ENCODE assay signal across 17 cellular contexts in genomic region chr2:179424571-179424970, GRCh38.
DNase-seq lines count a peak whose midpoint lies in the region; ATAC-seq and TF ChIP-seq lines count a peak whose summit lies in the region.
"Had no signal": no experiment of that assay in that cellular context is flagged by ENCODE, and none has a peak within 500 bp of the region (broad histone marks: within the 10 kb centered on the region; RNA-seq: fewer than 3 reads in every experiment).

No MANE protein-coding gene starts in this region.

- intact Hi-C loops in PC-9 (cut with micrococcal nuclease; ENCODE audit: unreplicated experiment) = loop anchor here (5.0 to 10.0 kb wide), 3 partner anchors 168 to 662 kb away; no protein-coding TSS in a partner anchor

- DNase-seq in PC-9 = no peak
- DNase-seq in activated gamma-delta T cell (lab: John Stamatoyannopoulos, UW) = no peak
- no peak for DNase-seq in HCEC 1CT
- DNase-seq in stimulated activated naive CD4-positive, alpha-beta T cell (lab: John Stamatoyannopoulos, UW) = no peak
- no peak for DNase-seq in ecto neural progenitor cell (ENCODE audit: low spot score)
- DNase-seq: C1 segment of cervical spinal cord; Calu3; CD4-positive, alpha-beta T cell; DMS 273 treated with DMSO at 0.1 percent for 48 hours; GM23248; H7; IMR-90; KBM-7 had no signal

- CTCF ChIA-PET in PC-9 (lab: Charles Lee) = interaction anchor here (0.6 kb wide), 1 partner anchor 9 kb away, joined by 8 read pairs; no protein-coding TSS in a partner anchor

- H3F3A ChIP-seq in PC-9 (ENCODE audit: insufficient read depth, low read depth) = no peaks in the 10 kb centered on the region

- no TSS peak for BruUV-seq in PC-9 (replicated peaks; lab: Mats Ljungman, UMichigan)

- H4K20me1 ChIP-seq in PC-9 (ENCODE audit: insufficient read depth) = no peaks in the 10 kb centered on the region

- ATAC-seq in GM18867 (IDR thresholded peaks at IDR 0.05; ENCODE audit: unreplicated experiment) = peak; percentile 61
- ATAC-seq in GM21515 (IDR thresholded peaks at IDR 0.05; ENCODE audit: unreplicated experiment) = peak; percentile 57
- peak; percentile 39 for ATAC-seq in HG02884 (IDR thresholded peaks at IDR 0.05; ENCODE audit: unreplicated experiment)

- POLR2A ChIA-PET in PC-9 (lab: Charles Lee; ENCODE audit: unreplicated experiment) = interaction anchor here (0.7 kb wide), 1 partner anchor 388 kb away, joined by 3 read pairs; no protein-coding TSS in a partner anchor

- H3K9me3 ChIP-seq in PC-9 (ENCODE audit: insufficient read depth, low read depth) = no peaks in the 10 kb centered on the region

- no peak overlapping the region for H3K4me3 ChIP-seq in PC-9
- H3K4me3 ChIP-seq: GM23248 had no signal

- TF ChIP-seq CTCF in PC-9 (conservative IDR thresholded peaks at IDR 0.05) = no peak

- H2AFZ ChIP-seq in PC-9 = 0 out of 2 replicates have a peak overlapping the region, but pooled peaks have one; percentile 35
- H2AFZ ChIP-seq: GM23248 had no signal

- H3K27me3 ChIP-seq in PC-9 (ENCODE audit: insufficient read depth, low read depth) = no peaks in the 10 kb centered on the region

- no peaks in the 10 kb centered on the region for H3K4me1 ChIP-seq in PC-9 (replicated peaks; ENCODE audit: insufficient read depth)

- H3K9me2 ChIP-seq in PC-9 (ENCODE audit: insufficient read depth) = no peaks in the 10 kb centered on the region

- H3K27ac ChIP-seq in PC-9 = no peak overlapping the region
- H3K27ac ChIP-seq: GM23248, HL-60 had no signal

- no peak overlapping the region for H3K4me2 ChIP-seq in PC-9

- no peaks in the 10 kb centered on the region for H3K79me2 ChIP-seq in PC-9 (ENCODE audit: low read depth)

- H3K36me3 ChIP-seq in PC-9 (ENCODE audit: low read depth) = no peaks in the 10 kb centered on the region
